13 cellular contexts compared by ENCODE assay signal in genomic region chr2:48144777-48145176, GRCh38.
DNase-seq lines count a peak whose midpoint lies in the region; ATAC-seq and TF ChIP-seq lines count a peak whose summit lies in the region.
"Had no signal": no experiment of that assay in that cellular context is flagged by ENCODE, and none has a peak within 500 bp of the region (broad histone marks: within the 10 kb centered on the region; RNA-seq: fewer than 3 reads in every experiment).

No MANE protein-coding gene starts in this region.

- H3K4me3 ChIP-seq in GM12865 (ENCODE audit: low read depth, low read length), result no peak overlapping the region

- ATAC-seq in GM19397 (IDR thresholded peaks at IDR 0.05; ENCODE audit: unreplicated experiment), result no peak
- ATAC-seq: esophagus mucosa, HCT116 had no signal

- TF ChIP-seq POLR2A in erythroblast (IDR thresholded peaks at IDR 0.05; ENCODE audit: low read length), result no peak

- TF ChIP-seq CTCF in GM12865 (IDR thresholded peaks at IDR 0.05; ENCODE audit: insufficient read depth, low read depth, low read length, missing control alignments), result no peak

- DNase-seq in DMS153 treated with DMSO at 0.1 percent for 48 hours (lab: John Stamatoyannopoulos, UW; ENCODE audit: unreplicated experiment), result peak; percentile 42
- peak; percentile 29 for DNase-seq in GM12865 (ENCODE audit: low read depth)
- DNase-seq in OCI-M1 (lab: John Stamatoyannopoulos, UW), result peak; percentile 78
- DNase-seq in erythroblast (lab: John Stamatoyannopoulos, UW), result peak; percentile 71 to 72
- DNase-seq in HEK293T (ENCODE audit: extremely low spot score), result no peak
- DNase-seq in globus pallidus (ENCODE audit: low spot score), result no peak
- DNase-seq: activated CD4-positive, alpha-beta T cell treated with anti-CD3 and anti-CD28 coated beads, Interleukin-2, amount 10 ng/mL, durations not matched to agents 24 days and 14 days; islet precursor cell; NCI-H1092; SHP77 had no signal

- POLR2A ChIA-PET in HEK293T (lab: Yijun Ruan, JAX), result interaction anchor here (0.6 kb wide), 1 partner anchor 1128 kb away, joined by 3 read pairs; no protein-coding TSS in a partner anchor

- CTCF ChIA-PET in HEK293T (lab: Yijun Ruan, JAX), result no interaction called here

TF ChIP-seq in HEK293T, 16 proteins besides CTCF, POLR2A, EP300 and RAD21:
- TF ChIP-seq TARDBP (IDR thresholded peaks at IDR 0.05), result no peak
- no peak for TF ChIP-seq HDGF (IDR thresholded peaks at IDR 0.05; ENCODE audit: borderline replicate concordance)
- TF ChIP-seq SP1 (IDR thresholded peaks at IDR 0.05), result no peak
- no peak for TF ChIP-seq FOXK2 (IDR thresholded peaks at IDR 0.05)
- TF ChIP-seq ELF4 (IDR thresholded peaks at IDR 0.05), result no peak
- TF ChIP-seq NFRKB (IDR thresholded peaks at IDR 0.05), result no peak
- TF ChIP-seq, protein P1, sequence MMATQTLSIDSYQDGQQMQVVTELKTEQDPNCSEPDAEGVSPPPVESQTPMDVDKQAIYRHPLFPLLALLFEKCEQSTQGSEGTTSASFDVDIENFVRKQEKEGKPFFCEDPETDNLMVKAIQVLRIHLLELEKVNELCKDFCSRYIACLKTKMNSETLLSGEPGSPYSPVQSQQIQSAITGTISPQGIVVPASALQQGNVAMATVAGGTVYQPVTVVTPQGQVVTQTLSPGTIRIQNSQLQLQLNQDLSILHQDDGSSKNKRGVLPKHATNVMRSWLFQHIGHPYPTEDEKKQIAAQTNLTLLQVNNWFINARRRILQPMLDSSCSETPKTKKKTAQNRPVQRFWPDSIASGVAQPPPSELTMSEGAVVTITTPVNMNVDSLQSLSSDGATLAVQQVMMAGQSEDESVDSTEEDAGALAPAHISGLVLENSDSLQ (IDR thresholded peaks at IDR 0.05), result no peak
- no peak for TF ChIP-seq SUZ12 (IDR thresholded peaks at IDR 0.05)
- TF ChIP-seq LEF1 (IDR thresholded peaks at IDR 0.05; ENCODE audit: borderline replicate concordance), result no peak
- TF ChIP-seq FOXA1 (IDR thresholded peaks at IDR 0.05), result no peak

Comparison
In these comparisons a context has a peak if more than half of its experiments do, and no peak if none do; other contexts are left out.
1. DNase-seq: peak in DMS153 treated with DMSO at 0.1 percent for 48 hours (single experiment), GM12865 (single experiment), OCI-M1 (single experiment) and erythroblast (2 of 2); none in HEK293T (single experiment) and globus pallidus (single experiment).